In genomic region chr19:9700229-9700981, GRCh38 we compare ENCODE assay signal across 31 cellular contexts. TPM values are rescaled to one million over a fixed set of nuclear protein-coding genes. Genes with fewer than 3 reads are reported as not detected.
A peak's percentile ranks its signal among the peaks of the same experiment; 100 is the strongest.
DNase-seq lines count a peak whose midpoint lies in the region; ATAC-seq, FAIRE-seq and TF ChIP-seq lines count a peak whose summit lies in the region.
"Had no signal": no experiment of that assay in that cellular context is flagged by ENCODE, and none has a peak within 500 bp of the region (broad histone marks: within the 10 kb centered on the region; RNA-seq: fewer than 3 reads in every experiment).

No MANE protein-coding gene starts in this region.

- FAIRE-seq in K562 (lab: Jason Lieb, UNC), result no peak
- FAIRE-seq in HepG2 (lab: Jason Lieb, UNC), result no peak

- ATAC-seq in K562, result peak; percentile 39; the same call in 1 of the 3 replicates
- no peak for ATAC-seq in HepG2
- ATAC-seq in stimulated activated naive B cell treated with anti-CD40 and anti-IgM and Interleukin-4, amounts not matched to agents 10 μg/mL and 1 μg/mL and 100 μg/mL, for 72 hours (replicated peaks), result no peak
- ATAC-seq in GM21526 (IDR thresholded peaks at IDR 0.05; ENCODE audit: low FRiP score, unreplicated experiment), result no peak
- ATAC-seq: CD8-positive, alpha-beta T cell; HCT116; stimulated activated effector memory CD8-positive, alpha-beta T cell treated with anti-CD3 and anti-CD28 coated beads, Interleukin-12 subunit alpha, Interleukin-12 subunit beta, amount 100 ng/mL, for 72 hours had no signal

- H2AFZ ChIP-seq in K562 (ENCODE audit: low read depth, low read length) (peak overlapping the region; percentile 65), HepG2 (ENCODE audit: low read length) (no peak overlapping the region)

- H3K4me3 ChIP-seq in K562, result peak overlapping the region; percentile 23
- no peak overlapping the region for H3K4me3 ChIP-seq in HepG2 (replicated peaks in 1 of 3; ENCODE audit: insufficient read depth in 1 of 3, low read depth in 2 of 3, low read length in 3 of 3)
- H3K4me3 ChIP-seq: SJSA1 had no signal

- H3K36me3 ChIP-seq in K562 (ENCODE audit: control insufficient read depth, insufficient read depth, low read length) (no peaks in the 10 kb centered on the region), HepG2 (replicated peaks in 1 of 2; ENCODE audit: control insufficient read depth in 1 of 2, insufficient read depth in 2 of 2, low read length in 2 of 2) (no peaks in the 10 kb centered on the region)
- H3K36me3 ChIP-seq: brain microvascular endothelial cell, SJSA1, upper lobe of left lung had no signal

- H3K9me1 ChIP-seq in K562 (ENCODE audit: control insufficient read depth, insufficient read depth, low read length), result no peaks in the 10 kb centered on the region

- DNase-seq in NCI-H1930 (lab: John Stamatoyannopoulos, UW) (peak; percentile 0 to 8), K562 (ENCODE audit: extremely low read depth in 1 of 4, low spot score in 3 of 4) (peak in 3 of 4 experiments; percentile 15 to 37 (median 16)), immature natural killer cell (no peak), HepG2 (ENCODE audit: low spot score) (no peak)
- DNase-seq in stimulated activated naive B cell treated with anti-CD40 and anti-IgM and Interleukin-4, amounts not matched to agents 10 μg/mL and 1 μg/mL and 100 μg/mL, for 72 hours, result no peak
- DNase-seq: activated CD4-positive, alpha-beta T cell treated with anti-CD3 and anti-CD28 coated beads for 48 hours; activated CD8-positive, alpha-beta memory T cell treated with anti-CD3 and anti-CD28 coated beads for 24 hours; activated T-cell treated with anti-CD3 and anti-CD28 coated beads for 4 hours; AML-193; amygdala; brain microvascular endothelial cell; CD8-positive, alpha-beta T cell; DMS153; hippocampal formation; KBM-7; NCI-H1092 treated with DMSO at 0.1 percent for 48 hours; NCI-H1694 treated with DMSO at 0.1 percent for 48 hours; NCI-H526; nephron progenitor cell; stimulated activated CD4-positive, alpha-beta T cell treated with anti-CD3 and anti-CD28 coated beads, Interleukin-15, amount 100 ng/mL, for 24 hours; T1000 had no signal

- H3K27ac ChIP-seq in C4-2B, result peak overlapping the region; percentile 26
- H3K27ac ChIP-seq in K562 (ENCODE audit: extremely low read depth, low read depth, low read length), result no peak overlapping the region; the same call in 2 of the 3 replicates
- H3K27ac ChIP-seq in layer of hippocampus (ENCODE audit: low read depth, low read length), result peak overlapping the region; percentile 3
- no peak overlapping the region for H3K27ac ChIP-seq in HepG2 (ENCODE audit: extremely low read length, insufficient read depth, low read length)
- H3K27ac ChIP-seq: brain microvascular endothelial cell, SJSA1, upper lobe of left lung had no signal

- no peak overlapping the region for H3K27ac Mint-ChIP-seq in immature natural killer cell
- no peak overlapping the region for H3K27ac Mint-ChIP-seq in stimulated activated naive B cell treated with anti-CD40 and anti-IgM and Interleukin-4, amounts not matched to agents 10 μg/mL and 1 μg/mL and 100 μg/mL, for 72 hours
- H3K27ac Mint-ChIP-seq: activated naive CD4-positive, alpha-beta T cell treated with anti-CD3 and anti-CD28 coated beads, Interleukin-2, amount 50 U/mL, for 24 hours; activated T-helper 2 cell treated with anti-CD3 and anti-CD28 coated beads, Interferon-gamma antibody, Interleukin-2, Interleukin-4, amounts not matched to agents 10 μg/mL and 5 μg/mL and 100 μg/mL, durations not matched to agents 14 hours and 24 hours and 36 hours; CD8-positive, alpha-beta T cell; memory B cell; nephron progenitor cell; stimulated activated effector memory CD8-positive, alpha-beta T cell treated with anti-CD3 and anti-CD28 coated beads, Interleukin-12 subunit alpha, Interleukin-12 subunit beta, amount 100 ng/mL, for 72 hours had no signal

- in situ Hi-C loops in K562 (cut with MboI), result no loop called here
- in situ Hi-C loops in HepG2 (cut with HindIII; ENCODE audit: extremely low pct_ligation_motif_present, low pct_unique_long_range_greater_than_20kb), result no loop called here

- 19% methylated on average over 21 of the region's 22 CpGs for WGBS in K562 (ENCODE audit: insufficient coverage, low coverage, missing lambda C conversion rate)
- WGBS in HepG2 (ENCODE audit: low lambda C conversion rate), result 66% methylated on average over 22 of the region's 22 CpGs

- peaks cover 6 to 10% of the 10 kb centered on the region in 2 donors for H3K4me1 Mint-ChIP-seq in immature natural killer cell
- no peaks in the 10 kb centered on the region for H3K4me1 Mint-ChIP-seq in stimulated activated naive B cell treated with anti-CD40 and anti-IgM and Interleukin-4, amounts not matched to agents 10 μg/mL and 1 μg/mL and 100 μg/mL, for 72 hours
- H3K4me1 Mint-ChIP-seq: memory B cell, nephron progenitor cell had no signal

- H4K20me1 ChIP-seq in K562 (replicated peaks; ENCODE audit: control insufficient read depth, insufficient read depth, low read length) (no peaks in the 10 kb centered on the region), HepG2 (ENCODE audit: insufficient read depth, low read length) (no peaks in the 10 kb centered on the region)

- no peak for TF ChIP-seq EP300 in K562 (IDR thresholded peaks at IDR 0.05; ENCODE audit: low read length)
- TF ChIP-seq EP300 in HepG2 (IDR thresholded peaks at IDR 0.05; ENCODE audit: low read depth in 2 of 2, low read length in 2 of 2), result no peak
- TF ChIP-seq EP300 in HepG2 (CRISPR knock-in tag; IDR thresholded peaks at IDR 0.05; ENCODE audit: borderline replicate concordance), result no peak

- H3K27me3 ChIP-seq in K562 (ENCODE audit: control insufficient read depth in 2 of 2, insufficient read depth in 2 of 2, low read length in 2 of 2) (no peaks in the 10 kb centered on the region), layer of hippocampus (ENCODE audit: control insufficient read depth, insufficient read depth, low read length) (no peaks in the 10 kb centered on the region), HepG2 (ENCODE audit: control insufficient read depth in 1 of 2, insufficient read depth in 2 of 2, low read length in 2 of 2) (no peaks in the 10 kb centered on the region; a peak in 1 of 5 replicates)
- H3K27me3 ChIP-seq: brain microvascular endothelial cell, SJSA1, upper lobe of left lung had no signal

- H3K36me3 Mint-ChIP-seq in immature natural killer cell, result peaks cover 0 to 3% (median 0%) of the 10 kb centered on the region in 3 donors
- H3K36me3 Mint-ChIP-seq in stimulated activated naive B cell treated with anti-CD40 and anti-IgM and Interleukin-4, amounts not matched to agents 10 μg/mL and 1 μg/mL and 100 μg/mL, for 72 hours, result no peaks in the 10 kb centered on the region
- H3K36me3 Mint-ChIP-seq: CD8-positive, alpha-beta T cell; stimulated activated effector memory CD8-positive, alpha-beta T cell treated with anti-CD3 and anti-CD28 coated beads, Interleukin-12 subunit alpha, Interleukin-12 subunit beta, amount 100 ng/mL, for 72 hours had no signal

- H3K9me3 ChIP-seq in K562 (replicated peaks; ENCODE audit: control insufficient read depth, insufficient read depth, low read depth, low read length), result peaks cover 3% of the 10 kb centered on the region
- no peaks in the 10 kb centered on the region for H3K9me3 ChIP-seq in HepG2 (ENCODE audit: low read length)
- H3K9me3 ChIP-seq: SJSA1, upper lobe of left lung had no signal

- intact Hi-C loops in K562 (cut with micrococcal nuclease) (no loop called here), HepG2 (cut with micrococcal nuclease; ENCODE audit: unreplicated experiment) (no loop called here)

- H3K4me1 ChIP-seq in K562 (replicated peaks in 1 of 2; ENCODE audit: control insufficient read depth in 2 of 2, insufficient read depth in 2 of 2, low read length in 2 of 2) (peaks cover 0 to 4% of the 10 kb centered on the region in 2 experiments; a peak in 2 of 5 replicates), HepG2 (ENCODE audit: insufficient read depth, low read length) (0 out of 2 replicates have a peak, but pooled peaks cover 7% of the 10 kb centered on the region)
- H3K4me1 ChIP-seq: SJSA1, upper lobe of left lung had no signal

- H3K4me2 ChIP-seq in K562 (ENCODE audit: insufficient read depth, low read length), result peak overlapping the region; percentile 63
- H3K4me2 ChIP-seq in HepG2 (ENCODE audit: low read depth, low read length), result no peak overlapping the region

- TF ChIP-seq POLR2A in K562 (conservative IDR thresholded peaks at IDR 0.05), result no peak
- no peak for TF ChIP-seq POLR2A in HepG2 (IDR thresholded peaks at IDR 0.05; ENCODE audit: insufficient read depth in 1 of 2, low read depth in 2 of 2, low read length in 2 of 2)

- no peak overlapping the region for H3K9ac ChIP-seq in K562 (ENCODE audit: insufficient read depth in 1 of 2, low read depth in 2 of 2, low read length in 2 of 2)
- H3K9ac ChIP-seq in HepG2 (ENCODE audit: insufficient read depth, low read depth, low read length), result no peak overlapping the region

- H3K27me3 Mint-ChIP-seq in immature natural killer cell (ENCODE audit: low read depth in 3 of 3), result peaks cover 2 to 5% (median 5%) of the 10 kb centered on the region in 3 donors
- H3K27me3 Mint-ChIP-seq in stimulated activated naive B cell treated with anti-CD40 and anti-IgM and Interleukin-4, amounts not matched to agents 10 μg/mL and 1 μg/mL and 100 μg/mL, for 72 hours, result peaks cover 8 to 9% of the 10 kb centered on the region in 2 donors
- H3K27me3 Mint-ChIP-seq: activated naive CD4-positive, alpha-beta T cell treated with anti-CD3 and anti-CD28 coated beads, Interleukin-2, amount 50 U/mL, for 24 hours had no signal

- H3K9me3 Mint-ChIP-seq in immature natural killer cell, result peaks cover 0 to 8% (median under 1%) of the 10 kb centered on the region in 6 donors
- peaks cover 4 to 9% of the 10 kb centered on the region in 2 donors for H3K9me3 Mint-ChIP-seq in stimulated activated naive B cell treated with anti-CD40 and anti-IgM and Interleukin-4, amounts not matched to agents 10 μg/mL and 1 μg/mL and 100 μg/mL, for 72 hours
- H3K9me3 Mint-ChIP-seq: activated naive CD4-positive, alpha-beta T cell treated with anti-CD3 and anti-CD28 coated beads, Interleukin-2, amount 50 U/mL, for 24 hours had no signal

- CTCF ChIA-PET in K562 (lab: Yijun Ruan, JAX; ENCODE audit: low intra/inter-chr PET ratio) (no interaction called here), HepG2 (lab: Yijun Ruan, JAX; ENCODE audit: low intra/inter-chr PET ratio, low total read pairs) (no interaction called here)

- TF ChIP-seq RAD21 in K562 (CRISPR knock-in tag; conservative IDR thresholded peaks at IDR 0.05 in 1 of 2, IDR thresholded peaks at IDR 0.05 in 1 of 2) (no peak), HepG2 (CRISPR knock-in tag; IDR thresholded peaks at IDR 0.05) (no peak)

- TF ChIP-seq CTCF in C4-2B (conservative IDR thresholded peaks at IDR 0.05) (no peak), K562 (IDR thresholded peaks at IDR 0.05 in 2 of 3, conservative IDR thresholded peaks at IDR 0.05 in 1 of 3; ENCODE audit: insufficient read depth in 2 of 3, low read depth in 1 of 3, low read length in 3 of 3) (no peak), HepG2 (CRISPR knock-in tag; IDR thresholded peaks at IDR 0.05) (no peak)

- H3K79me2 ChIP-seq in K562 (ENCODE audit: control insufficient read depth, insufficient read depth, low read length) (no peaks in the 10 kb centered on the region), HepG2 (ENCODE audit: insufficient read depth, low read length) (no peaks in the 10 kb centered on the region)

- no peak overlapping the region for H3K4me3 Mint-ChIP-seq in immature natural killer cell
- H3K4me3 Mint-ChIP-seq in stimulated activated naive B cell treated with anti-CD40 and anti-IgM and Interleukin-4, amounts not matched to agents 10 μg/mL and 1 μg/mL and 100 μg/mL, for 72 hours, result no peak overlapping the region
- H3K4me3 Mint-ChIP-seq: activated naive CD4-positive, alpha-beta T cell treated with anti-CD3 and anti-CD28 coated beads, Interleukin-2, amount 50 U/mL, for 24 hours; CD8-positive, alpha-beta T cell; memory B cell; nephron progenitor cell; stimulated activated effector memory CD8-positive, alpha-beta T cell treated with anti-CD3 and anti-CD28 coated beads, Interleukin-12 subunit alpha, Interleukin-12 subunit beta, amount 100 ng/mL, for 72 hours had no signal

- no TSS peak for BruUV-seq in K562 (replicated peaks; lab: Mats Ljungman, UMichigan)
- no TSS peak for BruUV-seq in HepG2 (replicated peaks; lab: Mats Ljungman, UMichigan)

- POLR2A ChIA-PET in K562 (lab: Yijun Ruan, JAX) (no interaction called here), HepG2 (lab: Yijun Ruan, JAX) (no interaction called here)

RNA-seq across cellular contexts. Expression of gene ZNF562, which starts 25.5 kb away (rescaled TPM):
- total RNA-seq in K562 (2011; cell fraction: chromatin; rRNA removed; ENCODE audit: low replicate concordance), result 55.9 and 96.8 TPM in 2 replicates
- total RNA-seq in K562 (2011; cell fraction: nucleolus; rRNA removed), result 46.9 and 49.9 TPM in 2 replicates
- total RNA-seq in K562 (2011; cell fraction: nucleoplasm; rRNA removed), result 65.7 and 90.8 TPM in 2 replicates
- total RNA-seq in K562 (2014; rRNA removed) (20.8 and 24.0 TPM in 2 replicates), K562 (2014; rRNA removed; fragmentation: Illumina TruSeq; extraction: Trizol) (46.9 and 51.0 TPM in 2 replicates), K562 (2015; rRNA removed; fragmentation: Illumina TruSeq; extraction: Trizol) (36.1 and 39.7 TPM in 2 replicates), K562 (2021) (31.5 and 34.3 TPM in 2 replicates), HepG2 (2016; rRNA removed; fragmentation: Illumina TruSeq; extraction: Trizol) (32.7 and 43.8 TPM in 2 replicates)
- polyA plus RNA-seq in K562 (2011; rRNA removed) (32.8 and 33.9 TPM in 2 replicates), K562 (2014; fragmentation: Illumina TruSeq; extraction: Trizol) (17.9 and 18.4 TPM in 2 replicates), K562 (2014; fragmentation: Nextera tagmentation; extraction: Ambion mirVana) (10 to 100 TPM; 11.8 to 15.1 TPM), K562 (2014; rRNA removed) (13.1 and 17.1 TPM in 2 replicates), immature natural killer cell (1 to 10 TPM; 3.4 to 5.5 (median 4.7) TPM), HepG2 (2011; rRNA removed) (12.9 and 13.1 TPM in 2 replicates)
- 8.8 and 16.8 TPM in 2 replicates for polyA plus RNA-seq in K562 (2011; cell fraction: cytosol; rRNA removed)
- polyA plus RNA-seq in K562 (2011; cell fraction: nucleus; rRNA removed), result 20.2 and 23.6 TPM in 2 replicates
- 8.5 and 11.4 TPM in 2 replicates for polyA plus RNA-seq in K562 (2012)
- polyA minus RNA-seq in K562 (2011; rRNA and poly(A)+ RNA removed), result 120 and 125 TPM in 2 replicates
- 30.3 and 53.3 TPM in 2 replicates for polyA minus RNA-seq in K562 (2011; cell fraction: cytosol; rRNA and poly(A)+ RNA removed)
- polyA minus RNA-seq in K562 (2011; cell fraction: nucleus; rRNA and poly(A)+ RNA removed), result 36.4 and 38.7 TPM in 2 replicates
- 46.8 and 53.1 TPM in 2 replicates for total RNA-seq in HepG2 (2016; cell fraction: cytosol; rRNA removed; fragmentation: Illumina TruSeq; extraction: Trizol; ENCODE audit: low read depth)
- 32.4 and 43.7 TPM in 2 replicates for total RNA-seq in HepG2 (2016; cell fraction: insoluble cytoplasmic fraction; rRNA removed; fragmentation: Illumina TruSeq; extraction: Trizol)
- 47.4 and 53.0 TPM in 2 replicates for total RNA-seq in HepG2 (2016; cell fraction: membrane; rRNA removed; fragmentation: Illumina TruSeq; extraction: Trizol)
- total RNA-seq in HepG2 (2016; cell fraction: nucleus; rRNA removed; fragmentation: Illumina TruSeq; extraction: Trizol), result 24.2 and 34.5 TPM in 2 replicates
- polyA plus RNA-seq in HepG2 (2011; cell fraction: cytosol; rRNA removed), result 5.3 and 9.4 TPM in 2 replicates
- polyA plus RNA-seq in HepG2 (2011; cell fraction: nucleus; rRNA removed), result 9.6 and 13.3 TPM in 2 replicates
- 10.4 and 11.0 TPM in 2 replicates for polyA plus RNA-seq in HepG2 (2012)
- 2.1 and 2.6 TPM in 2 replicates for polyA plus RNA-seq in HepG2 (2016; cell fraction: cytosol; fragmentation: Illumina TruSeq; extraction: Trizol; ENCODE audit: low read depth)
- 12.6 and 15.1 TPM in 2 replicates for polyA plus RNA-seq in HepG2 (2016; cell fraction: insoluble cytoplasmic fraction; fragmentation: Illumina TruSeq; extraction: Trizol; ENCODE audit: low read depth)
- polyA plus RNA-seq in HepG2 (2016; cell fraction: membrane; fragmentation: Illumina TruSeq; extraction: Trizol; ENCODE audit: low read depth), result 4.8 and 6.5 TPM in 2 replicates
- polyA plus RNA-seq in HepG2 (2016; cell fraction: nucleus; fragmentation: Illumina TruSeq; extraction: Trizol; ENCODE audit: insufficient read depth, low read depth), result 14.7 and 21.4 TPM in 2 replicates
- polyA minus RNA-seq in HepG2 (2011; rRNA and poly(A)+ RNA removed; ENCODE audit: low replicate concordance), result 28.4 and 42.4 TPM in 2 replicates
- 31.7 and 41.8 TPM in 2 replicates for polyA minus RNA-seq in HepG2 (2011; cell fraction: cytosol; rRNA and poly(A)+ RNA removed)
- polyA minus RNA-seq in HepG2 (2011; cell fraction: nucleus; rRNA and poly(A)+ RNA removed), result 40.6 and 53.2 TPM in 2 replicates

Comparison
In these comparisons a context has a peak if more than half of its experiments do, and no peak if none do; other contexts are left out.
1. H3K27ac ChIP-seq: peak in C4-2B (single experiment) and layer of hippocampus (single experiment); none in K562 (single experiment) and HepG2 (single experiment).
2. DNase-seq: peak in NCI-H1930 (2 of 2) and K562 (3 of 4); none in immature natural killer cell (0 of 3), HepG2 (single experiment) and stimulated activated naive B cell treated with anti-CD40 and anti-IgM and Interleukin-4, amounts not matched to agents 10 μg/mL and 1 μg/mL and 100 μg/mL, for 72 hours (single experiment).